16 cellular contexts compared by ENCODE assay signal in the genomic region with DNA sequence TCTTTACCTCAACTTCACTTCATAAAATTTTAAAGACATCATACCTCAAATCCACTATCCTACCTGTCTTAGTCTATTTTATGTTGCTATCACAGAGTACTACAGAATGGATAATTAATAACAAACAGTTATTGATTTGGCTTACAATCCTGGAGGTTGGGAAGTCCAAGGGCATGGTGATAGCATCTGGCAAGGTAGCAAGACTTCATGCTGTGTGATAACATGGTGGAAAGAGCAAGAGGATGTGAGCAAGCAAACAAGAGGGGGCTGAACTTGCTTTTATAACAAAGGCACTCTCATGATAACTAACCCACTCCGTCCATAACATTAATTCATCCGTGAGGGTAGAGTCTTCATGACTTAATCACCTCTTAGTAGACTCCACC. TPM values are rescaled to one million over a fixed set of nuclear protein-coding genes. Genes with fewer than 3 reads are reported as not detected.
DNase-seq lines count a peak whose midpoint lies in the region; ATAC-seq, FAIRE-seq and TF ChIP-seq lines count a peak whose summit lies in the region.
"Had no signal": no experiment of that assay in that cellular context is flagged by ENCODE, and none has a peak within 500 bp of the region (broad histone marks: within the 10 kb centered on the region; RNA-seq: fewer than 3 reads in every experiment).

No MANE protein-coding gene starts in this region.

- no peak for TF ChIP-seq CTCF in Caco-2 (IDR thresholded peaks at IDR 0.05; ENCODE audit: insufficient read depth in 1 of 2, low read depth in 1 of 2, low read length in 1 of 2, severe bottlenecking in 1 of 2, unreplicated experiment in 1 of 2)

- H3K27ac Mint-ChIP-seq in stimulated activated naive CD8-positive, alpha-beta T cell treated with anti-CD3 and anti-CD28 coated beads, Interleukin-15, Interleukin-2, amounts not matched to agents 100 ng/mL and 50 ng/mL, for 24 hours, result peak overlapping the region; percentile 88
- peak overlapping the region; percentile 92 to 94 for H3K27ac Mint-ChIP-seq in T-cell
- peak overlapping the region; percentile 62 to 93 for H3K27ac Mint-ChIP-seq in effector memory CD8-positive, alpha-beta T cell
- H3K27ac Mint-ChIP-seq in Caco-2 (ENCODE audit: unreplicated experiment), result no peak overlapping the region

- intact Hi-C loops in Caco-2 (cut with micrococcal nuclease; ENCODE audit: unreplicated experiment), result no loop called here

- no peak for DNase-seq in stimulated activated naive CD8-positive, alpha-beta T cell treated with anti-CD3 and anti-CD28 coated beads, Interleukin-15, Interleukin-2, amounts not matched to agents 100 U/mL and 50 U/mL, for 24 hours
- DNase-seq in T-cell, result no peak
- no peak for DNase-seq in effector memory CD8-positive, alpha-beta T cell
- DNase-seq in DMS153 (lab: John Stamatoyannopoulos, UW), result no peak
- no peak for DNase-seq in stimulated activated CD8-positive, alpha-beta memory T cell treated with anti-CD3 and anti-CD28 coated beads, Interleukin-4, amount 100 ng/mL, for 48 hours
- no peak for DNase-seq in Caco-2
- no peak for DNase-seq in HTR-8/SVneo (ENCODE audit: insufficient read length, low spot score)
- DNase-seq: anterior cingulate cortex, DMS53, foreskin melanocyte, left lung, NCI-H187, NCI-H446 treated with DMSO at 0.1 percent for 48 hours, SJCRH30 had no signal

- no peaks in the 10 kb centered on the region for H3K27me3 ChIP-seq in Caco-2 (replicated peaks; ENCODE audit: control insufficient read depth, insufficient read depth, low read length)
- H3K27me3 ChIP-seq: left lung, SJCRH30 had no signal

- no peaks in the 10 kb centered on the region for H3K27me3 Mint-ChIP-seq in stimulated activated naive CD8-positive, alpha-beta T cell treated with anti-CD3 and anti-CD28 coated beads, Interleukin-15, Interleukin-2, amounts not matched to agents 100 ng/mL and 50 ng/mL, for 24 hours
- H3K27me3 Mint-ChIP-seq in T-cell (no peaks in the 10 kb centered on the region), Caco-2 (ENCODE audit: insufficient read depth, unreplicated experiment) (no peaks in the 10 kb centered on the region)
- H3K27me3 Mint-ChIP-seq in effector memory CD8-positive, alpha-beta T cell, result no peaks in the 10 kb centered on the region

- H3K9me3 Mint-ChIP-seq in stimulated activated naive CD8-positive, alpha-beta T cell treated with anti-CD3 and anti-CD28 coated beads, Interleukin-15, Interleukin-2, amounts not matched to agents 100 ng/mL and 50 ng/mL, for 24 hours, result no peaks in the 10 kb centered on the region
- peaks cover 0 to 6% (median 0%) of the 10 kb centered on the region in 3 donors for H3K9me3 Mint-ChIP-seq in T-cell
- H3K9me3 Mint-ChIP-seq in effector memory CD8-positive, alpha-beta T cell, result no peaks in the 10 kb centered on the region
- H3K9me3 Mint-ChIP-seq in Caco-2 (ENCODE audit: unreplicated experiment), result no peaks in the 10 kb centered on the region

- no TSS peak for BruUV-seq in Caco-2 (replicated peaks; lab: Mats Ljungman, UMichigan)

- H3K4me3 ChIP-seq in Caco-2 (ENCODE audit: low read depth, low read length), result no peak overlapping the region
- H3K4me3 ChIP-seq: left lung, SJCRH30 had no signal

- CTCF ChIA-PET in T-cell (lab: Charles Lee), result no interaction called here
- CTCF ChIA-PET in Caco-2 (lab: Charles Lee), result no interaction called here

- H3K4me1 Mint-ChIP-seq in stimulated activated naive CD8-positive, alpha-beta T cell treated with anti-CD3 and anti-CD28 coated beads, Interleukin-15, Interleukin-2, amounts not matched to agents 100 ng/mL and 50 ng/mL, for 24 hours (ENCODE audit: low read depth), result peaks cover 98% of the 10 kb centered on the region
- peaks cover 97 to 98% (median 98%) of the 10 kb centered on the region in 3 donors for H3K4me1 Mint-ChIP-seq in T-cell
- H3K4me1 Mint-ChIP-seq in effector memory CD8-positive, alpha-beta T cell (ENCODE audit: low read depth in 2 of 2), result peaks cover 71 to 91% of the 10 kb centered on the region in 2 donors
- H3K4me1 Mint-ChIP-seq in Caco-2 (ENCODE audit: low read depth, unreplicated experiment), result peaks cover 7% of the 10 kb centered on the region

- H3K4me3 Mint-ChIP-seq in stimulated activated naive CD8-positive, alpha-beta T cell treated with anti-CD3 and anti-CD28 coated beads, Interleukin-15, Interleukin-2, amounts not matched to agents 100 ng/mL and 50 ng/mL, for 24 hours, result peak overlapping the region; percentile 51
- H3K4me3 Mint-ChIP-seq in T-cell, result peak overlapping the region in 2 of 3 donors; percentile 64 to 78
- peak overlapping the region; percentile 51 to 83 for H3K4me3 Mint-ChIP-seq in effector memory CD8-positive, alpha-beta T cell
- H3K4me3 Mint-ChIP-seq in Caco-2 (ENCODE audit: unreplicated experiment), result no peak overlapping the region

- no peaks in the 10 kb centered on the region for H3K36me3 ChIP-seq in Caco-2 (ENCODE audit: control insufficient read depth, insufficient read depth, low read length)

- no peaks in the 10 kb centered on the region for H3K9me3 ChIP-seq in Caco-2
- H3K9me3 ChIP-seq: left lung, SJCRH30 had no signal

- no peak for ATAC-seq in stimulated activated naive CD8-positive, alpha-beta T cell treated with anti-CD3 and anti-CD28 coated beads, Interleukin-15, Interleukin-2, amounts not matched to agents 100 U/mL and 50 U/mL, for 24 hours
- ATAC-seq in T-cell (replicated peaks in 1 of 4), result no peak
- ATAC-seq in effector memory CD8-positive, alpha-beta T cell (replicated peaks), result no peak
- ATAC-seq: left lung had no signal

- POLR2A ChIA-PET in T-cell (lab: Charles Lee), result no interaction called here
- POLR2A ChIA-PET in Caco-2 (lab: Charles Lee), result no interaction called here

- FAIRE-seq in HTR-8/SVneo (lab: Jason Lieb, UNC), result no peak
- FAIRE-seq: endothelial cell of umbilical vein had no signal

- H3K36me3 Mint-ChIP-seq in stimulated activated naive CD8-positive, alpha-beta T cell treated with anti-CD3 and anti-CD28 coated beads, Interleukin-15, Interleukin-2, amounts not matched to agents 100 ng/mL and 50 ng/mL, for 24 hours (ENCODE audit: low read depth), result peaks cover 42% of the 10 kb centered on the region
- H3K36me3 Mint-ChIP-seq in T-cell, result peaks cover 21% of the 10 kb centered on the region
- H3K36me3 Mint-ChIP-seq in effector memory CD8-positive, alpha-beta T cell (ENCODE audit: insufficient read depth), result peaks cover 22% of the 10 kb centered on the region
- H3K36me3 Mint-ChIP-seq in Caco-2 (ENCODE audit: insufficient read depth, unreplicated experiment), result peaks cover 17% of the 10 kb centered on the region

- H3K4me1 ChIP-seq in Caco-2, result 0 out of 2 replicates have a peak, but pooled peaks cover 7% of the 10 kb centered on the region
- H3K4me1 ChIP-seq: SJCRH30 had no signal

RNA-seq across cellular contexts. Expression of a gene that starts 33.8 kb away (rescaled TPM):
- total RNA-seq in T-cell (10 to 100 TPM; 41.1 to 52.6 (median 48.5) TPM), Caco-2 (2022) (16.2 and 16.9 TPM in 2 replicates)
